16 cellular contexts compared by ENCODE assay signal in the genomic region with DNA sequence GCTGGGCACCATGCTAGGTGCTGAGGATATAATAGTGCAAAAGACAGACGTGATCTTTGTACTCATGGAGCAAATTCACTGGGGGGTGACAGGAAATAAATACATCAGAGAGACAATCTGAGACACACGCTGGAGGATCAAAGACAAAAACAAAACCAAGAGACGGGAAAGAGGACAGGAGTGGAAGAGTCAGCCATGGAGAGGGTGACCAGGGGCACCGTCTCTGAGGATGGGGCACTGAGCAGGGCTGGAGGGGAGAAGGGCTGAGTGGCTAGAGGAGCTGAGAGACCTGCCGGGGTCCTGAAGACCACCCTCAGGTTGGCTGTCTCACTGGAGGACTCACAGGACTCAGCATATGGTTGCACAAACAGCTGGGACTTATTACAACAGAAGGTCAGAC.
A peak's percentile ranks its signal among the peaks of the same experiment; 100 is the strongest.
DNase-seq lines count a peak whose midpoint lies in the region; ATAC-seq and TF ChIP-seq lines count a peak whose summit lies in the region.
"Had no signal": no experiment of that assay in that cellular context is flagged by ENCODE, and none has a peak within 500 bp of the region (broad histone marks: within the 10 kb centered on the region; RNA-seq: fewer than 3 reads in every experiment).

No MANE protein-coding gene starts in this region.

- H3K27me3 Mint-ChIP-seq in H9 (ENCODE audit: low read depth): no peaks in the 10 kb centered on the region
- no peaks in the 10 kb centered on the region for H3K27me3 Mint-ChIP-seq in glutamatergic neuron (ENCODE audit: unreplicated experiment)
- H3K27me3 Mint-ChIP-seq in naive thymus-derived CD4-positive, alpha-beta T cell: no peaks in the 10 kb centered on the region
- no peaks in the 10 kb centered on the region for H3K27me3 Mint-ChIP-seq in activated naive CD8-positive, alpha-beta T cell treated with anti-CD3 and anti-CD28 coated beads, Interleukin-2, amount 50 U/mL, for 24 hours
- H3K27me3 Mint-ChIP-seq: CD4-positive, alpha-beta T cell; CD8-positive, alpha-beta memory T cell had no signal

- H4K5ac ChIP-seq in H9 (ENCODE audit: insufficient read length, low read depth, low read length): no peak overlapping the region

- CTCF ChIA-PET in naive thymus-derived CD4-positive, alpha-beta T cell (lab: Charles Lee): no interaction called here

- peaks cover 12 to 37% (median 31%) of the 10 kb centered on the region in 11 experiments for H3K9me3 ChIP-seq in BLaER1 treated with 17β-estradiol and CSF1 and Interleukin-3, amounts not matched to agents 10 nM and 100 nM (replicated peaks in 1 of 11)
- H3K9me3 ChIP-seq in H9 (ENCODE audit: control insufficient read depth, low read depth, low read length): no peaks in the 10 kb centered on the region
- no peaks in the 10 kb centered on the region for H3K9me3 ChIP-seq in naive thymus-derived CD4-positive, alpha-beta T cell (ENCODE audit: control insufficient read depth in 2 of 3, low read length in 3 of 3)

- peaks cover 4 to 6% of the 10 kb centered on the region in 2 experiments for H3K9me3 Mint-ChIP-seq in H9
- peaks cover 27% of the 10 kb centered on the region for H3K9me3 Mint-ChIP-seq in glutamatergic neuron (ENCODE audit: unreplicated experiment)
- H3K9me3 Mint-ChIP-seq in naive thymus-derived CD4-positive, alpha-beta T cell: peaks cover 0 to 14% (median 3%) of the 10 kb centered on the region in 11 donors
- H3K9me3 Mint-ChIP-seq in activated naive CD8-positive, alpha-beta T cell treated with anti-CD3 and anti-CD28 coated beads, Interleukin-2, amount 50 U/mL, for 24 hours: peaks cover 5% of the 10 kb centered on the region
- H3K9me3 Mint-ChIP-seq: CD4-positive, alpha-beta T cell had no signal

- H3K27ac Mint-ChIP-seq in H9: peak overlapping the region in 2 of 3 experiments; percentile 0 to 17; a peak in 3 of 7 replicates
- H3K27ac Mint-ChIP-seq in glutamatergic neuron (ENCODE audit: unreplicated experiment): peak overlapping the region; percentile 6
- H3K27ac Mint-ChIP-seq in naive thymus-derived CD4-positive, alpha-beta T cell: no peak overlapping the region
- no peak overlapping the region for H3K27ac Mint-ChIP-seq in activated naive CD8-positive, alpha-beta T cell treated with anti-CD3 and anti-CD28 coated beads, Interleukin-2, amount 50 U/mL, for 24 hours
- H3K27ac Mint-ChIP-seq: CD14-positive monocyte; CD4-positive, alpha-beta T cell; CD8-positive, alpha-beta memory T cell had no signal

- no peak overlapping the region for H3K18ac ChIP-seq in H9 (ENCODE audit: insufficient read length, low read depth, low read length)

- 0 out of 22 replicates have a peak, but pooled peaks cover 0 to 4% (median 0%) of the 10 kb centered on the region in 11 experiments for H3K36me3 ChIP-seq in BLaER1 treated with 17β-estradiol and CSF1 and Interleukin-3, amounts not matched to agents 10 nM and 100 nM
- H3K36me3 ChIP-seq in naive thymus-derived CD4-positive, alpha-beta T cell (ENCODE audit: control insufficient read depth in 2 of 3, insufficient read depth in 3 of 3, low read length in 3 of 3): no peaks in the 10 kb centered on the region

- peak overlapping the region in 4 of 11 experiments; percentile 59 to 71 (median 60); a peak in 8 of 22 replicates for H3K27ac ChIP-seq in BLaER1 treated with 17β-estradiol and CSF1 and Interleukin-3, amounts not matched to agents 10 nM and 100 nM
- H3K27ac ChIP-seq in H9 (ENCODE audit: insufficient read length, low read depth, low read length): no peak overlapping the region
- no peak overlapping the region for H3K27ac ChIP-seq in naive thymus-derived CD4-positive, alpha-beta T cell (ENCODE audit: low read depth, low read length)

- no peaks in the 10 kb centered on the region for H4K20me1 ChIP-seq in BLaER1 treated with 17β-estradiol and CSF1 and Interleukin-3, amounts not matched to agents 10 nM and 100 nM
- no peaks in the 10 kb centered on the region for H4K20me1 ChIP-seq in H9 (ENCODE audit: control insufficient read depth, insufficient read depth, insufficient read length)

- H3K9ac ChIP-seq in BLaER1 treated with 17β-estradiol and CSF1 and Interleukin-3, amounts not matched to agents 10 nM and 100 nM: 0 out of 22 replicates have a peak overlapping the region, but pooled peaks of 1 of the 11 experiments have one; percentile 10
- H3K9ac ChIP-seq in H9 (ENCODE audit: extremely low read depth, insufficient read length, low read length): no peak overlapping the region

- no peak overlapping the region for H2BK20ac ChIP-seq in H9 (ENCODE audit: low read depth, low read length, poor library complexity, severe bottlenecking)

- H3K4me1 Mint-ChIP-seq in H9: peaks cover 19 to 27% of the 10 kb centered on the region in 2 experiments
- peaks cover 6% of the 10 kb centered on the region for H3K4me1 Mint-ChIP-seq in glutamatergic neuron (ENCODE audit: low read depth, unreplicated experiment)
- H3K4me1 Mint-ChIP-seq in naive thymus-derived CD4-positive, alpha-beta T cell: no peaks in the 10 kb centered on the region
- no peaks in the 10 kb centered on the region for H3K4me1 Mint-ChIP-seq in activated naive CD8-positive, alpha-beta T cell treated with anti-CD3 and anti-CD28 coated beads, Interleukin-2, amount 50 U/mL, for 24 hours
- H3K4me1 Mint-ChIP-seq: CD14-positive monocyte; CD8-positive, alpha-beta memory T cell had no signal

- H3K23ac ChIP-seq in H9 (ENCODE audit: insufficient read length, low read depth, low read length): no peak overlapping the region

- H3K56ac ChIP-seq in H9 (ENCODE audit: insufficient read length, low read depth, low read length): no peak overlapping the region

- no peaks in the 10 kb centered on the region for H3K79me1 ChIP-seq in H9 (ENCODE audit: insufficient read depth, low read depth, low read length, poor library complexity, severe bottlenecking)

- H3K4ac ChIP-seq in H9 (ENCODE audit: low read depth, low read length): no peak overlapping the region

- H3T11ph ChIP-seq in H9 (ENCODE audit: low read length): no peak overlapping the region

- H2AFZ ChIP-seq in H9 (ENCODE audit: low read length): no peak overlapping the region

- H4K91ac ChIP-seq in H9 (ENCODE audit: insufficient read length, low read depth, low read length): no peak overlapping the region

- peak; percentile 10 for ATAC-seq in naive thymus-derived CD4-positive, alpha-beta T cell
- no peak for ATAC-seq in HG03442 (IDR thresholded peaks at IDR 0.05; ENCODE audit: unreplicated experiment)
- no peak for ATAC-seq in HG03354 (IDR thresholded peaks at IDR 0.05; ENCODE audit: poor library complexity, severe bottlenecking, unreplicated experiment)
- ATAC-seq in activated naive CD8-positive, alpha-beta T cell treated with anti-CD3 and anti-CD28 coated beads, Interleukin-2, amount 50 U/mL, for 24 hours: no peak

- no peak for DNase-seq in H9
- no peak for DNase-seq in glutamatergic neuron
- no peak for DNase-seq in naive thymus-derived CD4-positive, alpha-beta T cell
- DNase-seq in T-helper 2 cell: no peak
- no peak for DNase-seq in activated naive CD8-positive, alpha-beta T cell treated with anti-CD3 and anti-CD28 coated beads, Interleukin-2, amount 50 U/mL, for 24 hours
- DNase-seq: CD4-positive, alpha-beta T cell; CD8-positive, alpha-beta memory T cell; DMS 273 treated with DMSO at 0.1 percent for 48 hours; DMS79; GF-D8; GOT3; HCEC 1CT had no signal

- H3K27me3 ChIP-seq in BLaER1 treated with 17β-estradiol and CSF1 and Interleukin-3, amounts not matched to agents 10 nM and 100 nM: no peaks in the 10 kb centered on the region
- no peaks in the 10 kb centered on the region for H3K27me3 ChIP-seq in H9 (ENCODE audit: insufficient read depth, low read length)
- no peaks in the 10 kb centered on the region for H3K27me3 ChIP-seq in naive thymus-derived CD4-positive, alpha-beta T cell (ENCODE audit: control insufficient read depth in 2 of 2, insufficient read depth in 2 of 2, low read length in 2 of 2)

- no peak overlapping the region for H4K8ac ChIP-seq in H9 (replicated peaks; ENCODE audit: insufficient read length, low read depth, low read length)

- no peaks in the 10 kb centered on the region for H3K23me2 ChIP-seq in H9 (ENCODE audit: insufficient read length, low read depth, low read length, poor library complexity, severe bottlenecking)

- H2BK5ac ChIP-seq in H9 (ENCODE audit: insufficient read length, low read length): no peak overlapping the region

- H3K4me3 ChIP-seq in BLaER1 treated with 17β-estradiol and CSF1 and Interleukin-3, amounts not matched to agents 10 nM and 100 nM: no peak overlapping the region
- H3K4me3 ChIP-seq in naive thymus-derived CD4-positive, alpha-beta T cell (ENCODE audit: low read length): no peak overlapping the region

- intact Hi-C loops in naive thymus-derived CD4-positive, alpha-beta T cell (cut with micrococcal nuclease): no loop called here

- H3K79me2 ChIP-seq in H9 (ENCODE audit: insufficient read depth, low read length): peaks cover 2% of the 10 kb centered on the region; the same call in 1 of the 2 replicates

- H3K4me2 ChIP-seq in BLaER1 treated with 17β-estradiol and CSF1 and Interleukin-3, amounts not matched to agents 10 nM and 100 nM: peak overlapping the region in 8 of 11 experiments; percentile 34 to 75 (median 54); a peak in 15 of 22 replicates
- H3K4me2 ChIP-seq in H9 (ENCODE audit: insufficient read depth, insufficient read length, low read length): no peak overlapping the region

- H3K4me3 Mint-ChIP-seq in H9 (no peak overlapping the region), glutamatergic neuron (ENCODE audit: unreplicated experiment) (no peak overlapping the region)
- H3K4me3 Mint-ChIP-seq in naive thymus-derived CD4-positive, alpha-beta T cell: no peak overlapping the region
- no peak overlapping the region for H3K4me3 Mint-ChIP-seq in activated naive CD8-positive, alpha-beta T cell treated with anti-CD3 and anti-CD28 coated beads, Interleukin-2, amount 50 U/mL, for 24 hours
- H3K4me3 Mint-ChIP-seq: CD14-positive monocyte; CD4-positive, alpha-beta T cell; CD8-positive, alpha-beta memory T cell had no signal

- no peak for TF ChIP-seq CTCF in H9 (conservative IDR thresholded peaks at IDR 0.05)
- TF ChIP-seq CTCF in glutamatergic neuron (IDR thresholded peaks at IDR 0.05; ENCODE audit: partially characterized antibody, unreplicated experiment): no peak

- no peak overlapping the region for H3K14ac ChIP-seq in H9 (ENCODE audit: insufficient read depth, low read length)

- peaks cover 0 to 17% (median 6%) of the 10 kb centered on the region in 3 experiments; a peak in 5 of 7 replicates for H3K36me3 Mint-ChIP-seq in H9 (ENCODE audit: insufficient read depth in 1 of 3, low read depth in 3 of 3)
- H3K36me3 Mint-ChIP-seq in glutamatergic neuron (ENCODE audit: unreplicated experiment): peaks cover 4% of the 10 kb centered on the region
- no peaks in the 10 kb centered on the region for H3K36me3 Mint-ChIP-seq in naive thymus-derived CD4-positive, alpha-beta T cell
- H3K36me3 Mint-ChIP-seq in activated naive CD8-positive, alpha-beta T cell treated with anti-CD3 and anti-CD28 coated beads, Interleukin-2, amount 50 U/mL, for 24 hours (ENCODE audit: low read depth): no peaks in the 10 kb centered on the region
- H3K36me3 Mint-ChIP-seq: CD14-positive monocyte; CD8-positive, alpha-beta memory T cell had no signal

- no CpG with 5 or more reads among the region's 5 CpGs for WGBS in H9 (ENCODE audit: extremely low coverage, insufficient read length, low lambda C conversion rate)

- no peak overlapping the region for H2BK120ac ChIP-seq in H9 (ENCODE audit: low read depth, low read length, poor library complexity, severe bottlenecking)

- H3K4me1 ChIP-seq in BLaER1 treated with 17β-estradiol and CSF1 and Interleukin-3, amounts not matched to agents 10 nM and 100 nM: peaks cover 8 to 39% (median 31%) of the 10 kb centered on the region in 10 experiments; a peak in 19 of 20 replicates
- peaks cover 4% of the 10 kb centered on the region; the same call in 1 of the 2 replicates for H3K4me1 ChIP-seq in H9 (ENCODE audit: insufficient read depth, low read length)
- no peaks in the 10 kb centered on the region for H3K4me1 ChIP-seq in naive thymus-derived CD4-positive, alpha-beta T cell (ENCODE audit: control insufficient read depth in 2 of 2, insufficient read depth in 2 of 2, low read length in 2 of 2)

- H2AK5ac ChIP-seq in H9 (ENCODE audit: insufficient read length, low read length): no peak overlapping the region

- no peak overlapping the region for H2BK15ac ChIP-seq in H9 (ENCODE audit: low read depth, low read length)

- POLR2A ChIA-PET in naive thymus-derived CD4-positive, alpha-beta T cell (lab: Charles Lee): no interaction called here

- H2BK12ac ChIP-seq in H9 (ENCODE audit: insufficient read length, low read depth, low read length): no peak overlapping the region

Comparison
In these comparisons a context has a peak if more than half of its experiments do, and no peak if none do; other contexts are left out.
1. H3K27ac Mint-ChIP-seq: peak in H9 (2 of 3) and glutamatergic neuron (single experiment); none in naive thymus-derived CD4-positive, alpha-beta T cell (0 of 9) and activated naive CD8-positive, alpha-beta T cell treated with anti-CD3 and anti-CD28 coated beads, Interleukin-2, amount 50 U/mL, for 24 hours (single experiment).